In genomic region chr6:64103480-64103879, GRCh38 we compare ENCODE assay signal across 3 cellular contexts.
"Had no signal": no experiment of that assay in that cellular context is flagged by ENCODE, and none has a peak within 500 bp of the region (broad histone marks: within the 10 kb centered on the region; RNA-seq: fewer than 3 reads in every experiment).

No MANE protein-coding gene starts in this region.

- DNase-seq: GDM1, GF-D8 had no signal

- ATAC-seq: GM12878 had no signal

- H3K4me3 ChIP-seq: GM12878 had no signal
